ENCODE assay signal across 8 cellular contexts in genomic region chr18:63936156-63936931, GRCh38. TPM values are rescaled to one million over a fixed set of nuclear protein-coding genes. Genes with fewer than 3 reads are reported as not detected.
DNase-seq lines count a peak whose midpoint lies in the region; ATAC-seq and TF ChIP-seq lines count a peak whose summit lies in the region.

No MANE protein-coding gene starts in this region.

- no peaks in the 10 kb centered on the region for H3K36me3 ChIP-seq in OCI-LY3 (replicated peaks; ENCODE audit: low read depth, low read length)

- peaks cover 10% of the 10 kb centered on the region; the same call in 1 of the 2 replicates for H3K27me3 ChIP-seq in OCI-LY3 (ENCODE audit: low read depth, low read length)

- no peak overlapping the region for H3K27ac Mint-ChIP-seq in activated T-cell treated with anti-CD3 and anti-CD28 coated beads, Interleukin-2, amount 50 U/mL, for 72 hours
- H3K27ac Mint-ChIP-seq in naive thymus-derived CD8-positive, alpha-beta T cell, result no peak overlapping the region

- peak; percentile 99 for ATAC-seq in GM21381 (IDR thresholded peaks at IDR 0.05; ENCODE audit: unreplicated experiment)
- peak; percentile 98 for ATAC-seq in activated T-cell treated with anti-CD3 and anti-CD28 coated beads, Interleukin-2, amount 50 U/mL, for 72 hours (replicated peaks in 1 of 2)
- ATAC-seq in naive thymus-derived CD8-positive, alpha-beta T cell, result peak; percentile 74 to 89

- H2AFZ ChIP-seq in OCI-LY3 (ENCODE audit: low read depth, low read length), result peak overlapping the region; percentile 99

- POLR2A ChIA-PET in naive thymus-derived CD8-positive, alpha-beta T cell (lab: Charles Lee), result no interaction called here

- H3K4me1 Mint-ChIP-seq in activated T-cell treated with anti-CD3 and anti-CD28 coated beads, Interleukin-2, amount 50 U/mL, for 72 hours (ENCODE audit: low read depth), result no peaks in the 10 kb centered on the region
- H3K4me1 Mint-ChIP-seq in naive thymus-derived CD8-positive, alpha-beta T cell, result peaks cover 2 to 8% (median 3%) of the 10 kb centered on the region in 4 donors

- DNase-seq in DMS53 treated with DMSO at 0.1 percent for 48 hours (lab: John Stamatoyannopoulos, UW; ENCODE audit: unreplicated experiment), result peak; percentile 97
- peak; percentile 79 for DNase-seq in HPDE6-E6E7 (ENCODE audit: extremely low spot score)
- peak; percentile 77 to 78 for DNase-seq in activated T-cell treated with anti-CD3 and anti-CD28 coated beads, Interleukin-2, amount 50 U/mL, for 72 hours
- DNase-seq in fibroblast of the conjunctiva (ENCODE audit: low read depth), result peak; percentile 45
- peak in 9 of 10 donors; percentile 11 to 67 (median 18) for DNase-seq in naive thymus-derived CD8-positive, alpha-beta T cell
- DNase-seq in substantia nigra (lab: John Stamatoyannopoulos, UW), result peak; percentile 10 to 87 (median 63)

- TF ChIP-seq CTCF in OCI-LY3 (IDR thresholded peaks at IDR 0.05; ENCODE audit: low read depth, low read length), result peak; percentile 96

- H3K4me1 ChIP-seq in OCI-LY3 (ENCODE audit: low read length), result peaks cover 15% of the 10 kb centered on the region

- peak overlapping the region; percentile 83 for H3K4me3 ChIP-seq in OCI-LY3 (ENCODE audit: low read length)

- H4K20me1 ChIP-seq in OCI-LY3 (ENCODE audit: insufficient read depth, low read length), result no peaks in the 10 kb centered on the region

- H3K27me3 Mint-ChIP-seq in activated T-cell treated with anti-CD3 and anti-CD28 coated beads, Interleukin-2, amount 50 U/mL, for 72 hours (ENCODE audit: low read depth), result peaks cover 13% of the 10 kb centered on the region
- peaks cover 3 to 16% (median 5%) of the 10 kb centered on the region in 5 donors for H3K27me3 Mint-ChIP-seq in naive thymus-derived CD8-positive, alpha-beta T cell

- H3K27ac ChIP-seq in OCI-LY3 (ENCODE audit: low read length) (peak overlapping the region; percentile 25), substantia nigra (ENCODE audit: low read depth, low read length, poor library complexity, severe bottlenecking) (peak overlapping the region; percentile 56)

- H3K9me3 ChIP-seq in OCI-LY3 (ENCODE audit: insufficient read depth, low read length), result no peaks in the 10 kb centered on the region

- H3K79me2 ChIP-seq in OCI-LY3 (ENCODE audit: low read length), result no peaks in the 10 kb centered on the region

- H3K9ac ChIP-seq in OCI-LY3 (ENCODE audit: low read length), result peak overlapping the region; percentile 86

- peak overlapping the region; percentile 91 for H3K4me2 ChIP-seq in OCI-LY3 (ENCODE audit: low read length)

- H3K9me3 Mint-ChIP-seq in activated T-cell treated with anti-CD3 and anti-CD28 coated beads, Interleukin-2, amount 50 U/mL, for 72 hours, result no peaks in the 10 kb centered on the region
- H3K9me3 Mint-ChIP-seq in naive thymus-derived CD8-positive, alpha-beta T cell, result peaks cover 0 to under 1% (median 0%) of the 10 kb centered on the region in 9 donors

- no peaks in the 10 kb centered on the region for H3K36me3 Mint-ChIP-seq in activated T-cell treated with anti-CD3 and anti-CD28 coated beads, Interleukin-2, amount 50 U/mL, for 72 hours (ENCODE audit: insufficient read depth in 2 of 2)
- no peaks in the 10 kb centered on the region for H3K36me3 Mint-ChIP-seq in naive thymus-derived CD8-positive, alpha-beta T cell

- peak overlapping the region; percentile 69 to 76 for H3K4me3 Mint-ChIP-seq in activated T-cell treated with anti-CD3 and anti-CD28 coated beads, Interleukin-2, amount 50 U/mL, for 72 hours
- H3K4me3 Mint-ChIP-seq in naive thymus-derived CD8-positive, alpha-beta T cell, result peak overlapping the region in 8 of 10 donors; percentile 58 to 80 (median 70)

RNA-seq across cellular contexts. Expression of gene HMSD, which starts 12.8 kb away (rescaled TPM):
- 10 to 100 TPM; 65.8 to 68.8 TPM for total RNA-seq in activated T-cell treated with anti-CD3 and anti-CD28 coated beads, Interleukin-2, amount 50 U/mL, for 72 hours
- not detected for total RNA-seq in naive thymus-derived CD8-positive, alpha-beta T cell
- polyA plus RNA-seq in naive thymus-derived CD8-positive, alpha-beta T cell, result not detected

RNA-seq across cellular contexts. Expression of gene SERPINB10, which starts 28.6 kb away (rescaled TPM):
- 1 to 10 TPM; 1.5 to 2.8 TPM for total RNA-seq in activated T-cell treated with anti-CD3 and anti-CD28 coated beads, Interleukin-2, amount 50 U/mL, for 72 hours
- total RNA-seq in naive thymus-derived CD8-positive, alpha-beta T cell, result not detected
- polyA plus RNA-seq in naive thymus-derived CD8-positive, alpha-beta T cell, result not detected

RNA-seq across cellular contexts. Expression of gene SERPINB8, which starts 33.5 kb away (rescaled TPM):
- 10 to 100 TPM; 18.6 to 28.8 TPM for total RNA-seq in activated T-cell treated with anti-CD3 and anti-CD28 coated beads, Interleukin-2, amount 50 U/mL, for 72 hours
- total RNA-seq in naive thymus-derived CD8-positive, alpha-beta T cell, result 10 to 100 TPM; 15.9 to 20.1 TPM
- polyA plus RNA-seq in naive thymus-derived CD8-positive, alpha-beta T cell, result 10 to 100 TPM; 11.2 to 14.3 (median 11.6) TPM

RNA-seq across cellular contexts. Expression of gene SERPINB2, which starts 48.8 kb away (rescaled TPM):
- total RNA-seq in activated T-cell treated with anti-CD3 and anti-CD28 coated beads, Interleukin-2, amount 50 U/mL, for 72 hours, result not detected
- 1 to 10 TPM; 1.5 to 1.9 TPM for total RNA-seq in naive thymus-derived CD8-positive, alpha-beta T cell
- polyA plus RNA-seq in naive thymus-derived CD8-positive, alpha-beta T cell, result under 1 TPM in 1 of 3 donors, not detected in 2; 0.09 TPM

Comparison
In these comparisons a context has a peak if more than half of its experiments do, and no peak if none do; other contexts are left out.
1. Peak in every context shown above with its lines: DNase-seq, ATAC-seq, H3K4me3 ChIP-seq and H3K27ac ChIP-seq.
2. DNase-seq: peak in every context shown above with its lines; median percentile 97 in DMS53 treated with DMSO at 0.1 percent for 48 hours; 79 in HPDE6-E6E7; 78 in activated T-cell treated with anti-CD3 and anti-CD28 coated beads, Interleukin-2, amount 50 U/mL, for 72 hours; 63 in substantia nigra; 45 in fibroblast of the conjunctiva; 18 in naive thymus-derived CD8-positive, alpha-beta T cell.
3. RNA of gene HMSD, which starts 12.8 kb away (total RNA-seq): 65.8 to 68.8 TPM in activated T-cell treated with anti-CD3 and anti-CD28 coated beads, Interleukin-2, amount 50 U/mL, for 72 hours; not detected in naive thymus-derived CD8-positive, alpha-beta T cell; every median in the first group is over 10 times any median in the second.